8 cellular contexts compared by ENCODE assay signal in the genomic region with DNA sequence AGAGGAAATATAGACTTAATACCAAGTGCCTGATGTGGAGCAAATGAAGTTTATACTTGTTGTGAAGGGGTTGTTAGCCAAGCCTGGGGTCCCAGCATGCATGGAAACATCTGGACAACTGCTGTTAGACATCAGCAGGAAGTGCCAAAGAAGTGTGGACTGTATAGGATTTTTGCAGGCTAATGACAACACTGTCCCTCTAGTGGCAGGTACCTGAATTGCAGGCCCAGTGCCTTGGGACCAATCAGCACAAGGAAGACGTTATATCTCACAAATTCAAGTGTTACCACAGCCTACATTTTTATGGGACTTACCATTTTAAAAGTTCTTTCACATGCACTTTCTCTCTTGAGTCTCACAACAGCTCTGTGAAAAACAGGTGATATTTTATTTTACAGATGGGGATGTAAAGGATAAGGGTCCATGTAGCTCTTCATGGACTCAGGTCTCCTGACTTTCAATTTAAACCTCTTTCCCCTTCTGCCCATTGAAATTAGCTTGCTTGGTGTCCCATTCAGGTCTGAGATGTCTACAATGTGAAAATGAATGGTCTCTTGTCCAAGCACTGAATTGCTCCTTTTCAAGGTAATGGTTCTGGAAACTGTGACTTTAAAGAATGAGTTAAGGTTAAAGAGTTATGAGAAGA.
DNase-seq lines count a peak whose midpoint lies in the region; ATAC-seq, FAIRE-seq and TF ChIP-seq lines count a peak whose summit lies in the region.

No MANE protein-coding gene starts in this region.

- H3K79me2 ChIP-seq in neural cell (replicated peaks; ENCODE audit: insufficient read depth, low read length) = peaks cover 4% of the 10 kb centered on the region

- ATAC-seq in upper lobe of right lung (peak; percentile 78), HG03108 (IDR thresholded peaks at IDR 0.05; ENCODE audit: unreplicated experiment) (no peak)

- H3K36me3 ChIP-seq in neural cell (ENCODE audit: insufficient read depth, low read length) = no peaks in the 10 kb centered on the region
- no peaks in the 10 kb centered on the region for H3K36me3 ChIP-seq in upper lobe of right lung

- peak; percentile 20 for TF ChIP-seq RAD21 in neural cell (conservative IDR thresholded peaks at IDR 0.05)

- H3K27ac Mint-ChIP-seq in activated CD4-positive, alpha-beta memory T cell treated with anti-CD3 and anti-CD28 coated beads for 36 hours = no peak overlapping the region
- no peak overlapping the region for H3K27ac Mint-ChIP-seq in endothelial cell (ENCODE audit: unreplicated experiment)

- intact Hi-C loops in activated CD4-positive, alpha-beta memory T cell treated with anti-CD3 and anti-CD28 coated beads for 36 hours (cut with micrococcal nuclease) = loop anchor here (1.0 kb wide), 1 partner anchor 236 kb away; no protein-coding TSS in a partner anchor
- intact Hi-C loops in upper lobe of right lung (cut with DNase I) = no loop called here

- H3K9me3 ChIP-seq in neural cell (ENCODE audit: low read length) (no peaks in the 10 kb centered on the region), upper lobe of right lung (no peaks in the 10 kb centered on the region)

- H3K9ac ChIP-seq in neural cell (ENCODE audit: low read length) = no peak overlapping the region

- H3K9me3 Mint-ChIP-seq in activated CD4-positive, alpha-beta memory T cell treated with anti-CD3 and anti-CD28 coated beads for 36 hours = no peaks in the 10 kb centered on the region
- no peaks in the 10 kb centered on the region for H3K9me3 Mint-ChIP-seq in endothelial cell (ENCODE audit: unreplicated experiment)

- no peaks in the 10 kb centered on the region for H3K4me1 ChIP-seq in upper lobe of right lung

- H3K4me1 Mint-ChIP-seq in activated CD4-positive, alpha-beta memory T cell treated with anti-CD3 and anti-CD28 coated beads for 36 hours (ENCODE audit: low read depth) = peaks cover 6% of the 10 kb centered on the region
- H3K4me1 Mint-ChIP-seq in endothelial cell (ENCODE audit: unreplicated experiment) = no peaks in the 10 kb centered on the region

- peak; percentile 46 for DNase-seq in A172 (ENCODE audit: low spot score)
- peak; percentile 26 for DNase-seq in GM18507 (ENCODE audit: extremely low spot score, insufficient read length, low read depth)
- peak; percentile 24 for DNase-seq in NCI-H1694 (lab: John Stamatoyannopoulos, UW)
- DNase-seq in activated CD4-positive, alpha-beta memory T cell treated with anti-CD3 and anti-CD28 coated beads for 36 hours = peak; percentile 75
- DNase-seq in endothelial cell (ENCODE audit: low spot score) = peak; percentile 56
- no peak for DNase-seq in upper lobe of right lung

- no peak for TF ChIP-seq EP300 in neural cell (conservative IDR thresholded peaks at IDR 0.05; ENCODE audit: poor library complexity, severe bottlenecking)

- no peaks in the 10 kb centered on the region for H3K36me3 Mint-ChIP-seq in activated CD4-positive, alpha-beta memory T cell treated with anti-CD3 and anti-CD28 coated beads for 36 hours
- H3K36me3 Mint-ChIP-seq in endothelial cell (ENCODE audit: low read depth, unreplicated experiment) = no peaks in the 10 kb centered on the region

- TF ChIP-seq CTCF in endothelial cell (IDR thresholded peaks at IDR 0.05; ENCODE audit: unreplicated experiment) = peak; percentile 98
- TF ChIP-seq CTCF in neural cell (IDR thresholded peaks at IDR 0.05; ENCODE audit: poor library complexity, severe bottlenecking) = peak; percentile 64
- peak; percentile 91 for TF ChIP-seq CTCF in upper lobe of right lung (IDR thresholded peaks at IDR 0.05)

- H3K4me3 ChIP-seq in neural cell (ENCODE audit: low read length) (no peak overlapping the region), upper lobe of right lung (no peak overlapping the region)

- no peaks in the 10 kb centered on the region for H4K20me1 ChIP-seq in neural cell (ENCODE audit: insufficient read depth)

- H3K9me2 ChIP-seq in neural cell (ENCODE audit: insufficient read depth, low read length) = no peaks in the 10 kb centered on the region

- no peak overlapping the region for H3K4me3 Mint-ChIP-seq in activated CD4-positive, alpha-beta memory T cell treated with anti-CD3 and anti-CD28 coated beads for 36 hours
- H3K4me3 Mint-ChIP-seq in endothelial cell (ENCODE audit: unreplicated experiment) = no peak overlapping the region

- H3K27me3 ChIP-seq in neural cell (ENCODE audit: insufficient read depth, low read depth, low read length) = no peaks in the 10 kb centered on the region
- H3K27me3 ChIP-seq in upper lobe of right lung = no peaks in the 10 kb centered on the region

- H3F3A ChIP-seq in neural cell (ENCODE audit: insufficient read depth, low read length, poor library complexity, severe bottlenecking) = peaks cover 10% of the 10 kb centered on the region

- H3K27ac ChIP-seq in neural cell (ENCODE audit: low read length) (no peak overlapping the region), upper lobe of right lung (no peak overlapping the region)

- peaks cover 18% of the 10 kb centered on the region for H3K27me3 Mint-ChIP-seq in activated CD4-positive, alpha-beta memory T cell treated with anti-CD3 and anti-CD28 coated beads for 36 hours
- H3K27me3 Mint-ChIP-seq in endothelial cell (ENCODE audit: unreplicated experiment) = no peaks in the 10 kb centered on the region

- no peak overlapping the region for H2AFZ ChIP-seq in neural cell (ENCODE audit: low read depth, low read length)

- POLR2A ChIA-PET in activated CD4-positive, alpha-beta memory T cell treated with anti-CD3 and anti-CD28 coated beads for 36 hours (lab: Charles Lee) = no interaction called here

- CTCF ChIA-PET in activated CD4-positive, alpha-beta memory T cell treated with anti-CD3 and anti-CD28 coated beads for 36 hours (lab: Charles Lee) = interaction anchor here (0.7 to 2.1 kb wide), 15 partner anchors 9 to 486 kb away, joined by 3 to 5 read pairs (median 3); no protein-coding TSS in a partner anchor

- H3K4me2 ChIP-seq in neural cell (ENCODE audit: low read length) = no peak overlapping the region

- FAIRE-seq in GM18507 (lab: Jason Lieb, UNC) = peak; percentile 86

TF ChIP-seq in neural cell, 6 proteins besides CTCF, POLR2A, EP300 and RAD21:
- no peak for TF ChIP-seq EZH2 (IDR thresholded peaks at IDR 0.05; ENCODE audit: borderline replicate concordance, insufficient read depth, low read length, poor library complexity, severe bottlenecking)
